Comparison of ENCODE assay signal across 8 cellular contexts in the genomic region with DNA sequence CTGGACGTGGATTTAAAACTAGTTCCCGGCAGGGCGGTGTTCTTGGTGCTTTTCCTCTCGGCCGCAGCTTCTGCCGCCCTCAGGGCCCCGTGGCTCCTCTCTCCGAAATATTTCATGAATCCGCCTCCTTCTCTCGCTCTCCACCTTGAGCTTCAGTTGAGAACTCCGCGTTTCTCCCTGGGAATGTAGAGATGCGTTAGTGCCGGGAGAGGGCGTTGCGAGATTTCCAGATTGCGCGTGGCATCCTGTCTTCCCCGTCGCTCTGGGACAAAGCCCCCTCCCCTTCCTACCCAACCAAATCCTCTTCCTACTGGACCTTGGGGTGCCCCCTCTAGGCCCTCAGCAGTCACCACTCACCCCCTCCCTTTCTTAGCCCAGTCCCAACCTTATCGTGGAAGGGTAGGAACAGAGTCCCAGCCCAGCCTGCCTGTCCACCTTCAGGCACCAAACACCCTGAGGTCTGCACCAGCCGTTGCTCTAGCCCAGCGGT. TPM values are rescaled to one million over a fixed set of nuclear protein-coding genes. Genes with fewer than 3 reads are reported as not detected.
DNase-seq lines count a peak whose midpoint lies in the region; ATAC-seq and TF ChIP-seq lines count a peak whose summit lies in the region.

No MANE protein-coding gene starts in this region.

- no peak for TF ChIP-seq POLR2A in gastroesophageal sphincter (IDR thresholded peaks at IDR 0.05)

- no peaks in the 10 kb centered on the region for H3K36me3 ChIP-seq in CD8-positive, alpha-beta T cell (ENCODE audit: insufficient read depth, low read length)
- H3K36me3 ChIP-seq in H7 (replicated peaks; ENCODE audit: control insufficient read depth, insufficient read depth, low read length) (no peaks in the 10 kb centered on the region), gastroesophageal sphincter (peaks cover 0 to 4% of the 10 kb centered on the region in 2 donors)

- H3K27ac ChIP-seq in CD8-positive, alpha-beta T cell (ENCODE audit: low read depth, low read length), result no peak overlapping the region
- H3K27ac ChIP-seq in gastroesophageal sphincter, result no peak overlapping the region

- peaks cover 23% of the 10 kb centered on the region for H3K4me1 ChIP-seq in CD8-positive, alpha-beta T cell (ENCODE audit: insufficient read depth, low read length)
- no peaks in the 10 kb centered on the region for H3K4me1 ChIP-seq in gastroesophageal sphincter

- no peak for DNase-seq in CD8-positive, alpha-beta T cell
- peak; percentile 67 for DNase-seq in H7
- DNase-seq in activated T-cell treated with anti-CD3 and anti-CD28 coated beads, Interleukin-2, amount 50 U/mL, for 4 hours, result no peak
- DNase-seq in kidney tubule cell (ENCODE audit: low spot score), result peak; percentile 48
- no peak for DNase-seq in A172 (ENCODE audit: low spot score)
- no peak for DNase-seq in hippocampal formation (lab: John Stamatoyannopoulos, UW)

- no peaks in the 10 kb centered on the region for H3K9me3 ChIP-seq in CD8-positive, alpha-beta T cell (ENCODE audit: low read length)
- peaks cover 0 to 13% (median 0%) of the 10 kb centered on the region in 3 donors for H3K9me3 ChIP-seq in gastroesophageal sphincter

- H3K27me3 ChIP-seq in CD8-positive, alpha-beta T cell (ENCODE audit: insufficient read depth, low read length), result no peaks in the 10 kb centered on the region
- H3K27me3 ChIP-seq in H7 (ENCODE audit: control insufficient read depth, insufficient read depth, low read length) (peaks cover 2% of the 10 kb centered on the region), gastroesophageal sphincter (peaks cover 93% of the 10 kb centered on the region)

- H3K27me3 Mint-ChIP-seq in CD8-positive, alpha-beta T cell (ENCODE audit: low read depth), result no peaks in the 10 kb centered on the region
- no peaks in the 10 kb centered on the region for H3K27me3 Mint-ChIP-seq in activated T-cell treated with anti-CD3 and anti-CD28 coated beads, Interleukin-2, amount 50 U/mL, for 4 hours (ENCODE audit: low read depth)

- POLR2A ChIA-PET in CD8-positive, alpha-beta T cell (lab: Charles Lee), result interaction anchor here (0.7 to 4.7 kb wide), 6 partner anchors 16 to 410 kb away, joined by 3 to 41 read pairs (median 6); a partner anchor contains a TSS

- CTCF ChIA-PET in CD8-positive, alpha-beta T cell (lab: Charles Lee), result interaction anchor here (0.7 to 12.4 kb wide), 38 partner anchors 9 to 346 kb away, joined by 3 to 401 read pairs (median 11); a partner anchor contains a TSS

- H3K4me3 ChIP-seq in CD8-positive, alpha-beta T cell (ENCODE audit: low read depth, low read length), result no peak overlapping the region
- H3K4me3 ChIP-seq in H7 (ENCODE audit: insufficient read depth, low read depth, low read length) (no peak overlapping the region), gastroesophageal sphincter (no peak overlapping the region)

- H3K9me3 Mint-ChIP-seq in CD8-positive, alpha-beta T cell, result no peaks in the 10 kb centered on the region
- H3K9me3 Mint-ChIP-seq in activated T-cell treated with anti-CD3 and anti-CD28 coated beads, Interleukin-2, amount 50 U/mL, for 4 hours, result peaks cover 2% of the 10 kb centered on the region

- no peak overlapping the region for H3K4me3 Mint-ChIP-seq in CD8-positive, alpha-beta T cell
- peak overlapping the region; percentile 46 for H3K4me3 Mint-ChIP-seq in activated T-cell treated with anti-CD3 and anti-CD28 coated beads, Interleukin-2, amount 50 U/mL, for 4 hours

- intact Hi-C loops in CD8-positive, alpha-beta T cell (cut with DNase I, micrococcal nuclease), result loop anchor here (1.0 to 10.0 kb wide), 5 partner anchors 29 to 477 kb away; a partner anchor contains a TSS

- H3K36me3 Mint-ChIP-seq in CD8-positive, alpha-beta T cell, result no peaks in the 10 kb centered on the region
- H3K36me3 Mint-ChIP-seq in activated T-cell treated with anti-CD3 and anti-CD28 coated beads, Interleukin-2, amount 50 U/mL, for 4 hours (ENCODE audit: insufficient read depth), result no peaks in the 10 kb centered on the region

- no peak for ATAC-seq in CD8-positive, alpha-beta T cell
- peak; percentile 25 to 37 for ATAC-seq in activated T-cell treated with anti-CD3 and anti-CD28 coated beads, Interleukin-2, amount 50 U/mL, for 4 hours
- ATAC-seq in GM18868 (IDR thresholded peaks at IDR 0.05; ENCODE audit: unreplicated experiment) (no peak), gastroesophageal sphincter (no peak)

- peaks cover 21% of the 10 kb centered on the region for H3K4me1 Mint-ChIP-seq in CD8-positive, alpha-beta T cell (ENCODE audit: low read depth)
- peaks cover 34% of the 10 kb centered on the region for H3K4me1 Mint-ChIP-seq in activated T-cell treated with anti-CD3 and anti-CD28 coated beads, Interleukin-2, amount 50 U/mL, for 4 hours (ENCODE audit: low read depth)

- WGBS in gastroesophageal sphincter (ENCODE audit: low coverage in 1 of 2), 2 donors, result 4 to 11% methylated on average over 19 to 23 of the region's 23 CpGs

- H3K27ac Mint-ChIP-seq in CD8-positive, alpha-beta T cell, result peak overlapping the region; percentile 52

- no peak for TF ChIP-seq EP300 in gastroesophageal sphincter (IDR thresholded peaks at IDR 0.05)

- peak; percentile 15 for TF ChIP-seq CTCF in CD8-positive, alpha-beta T cell (IDR thresholded peaks at IDR 0.05)
- TF ChIP-seq CTCF in gastroesophageal sphincter (IDR thresholded peaks at IDR 0.05), result peak in 1 of 4 experiments; percentile 32

RNA-seq across cellular contexts. Expression of a gene that starts 15.5 kb away (rescaled TPM):
- total RNA-seq in CD8-positive, alpha-beta T cell, result 100 to 1,000 TPM; 152 to 159 TPM
- total RNA-seq in H7 (2014; rRNA removed; shearing (Covaris generic)), result 9.4 and 9.6 TPM in 2 replicates
- 100 to 1,000 TPM; 388 to 432 (median 395) TPM for total RNA-seq in activated T-cell treated with anti-CD3 and anti-CD28 coated beads, Interleukin-2, amount 50 U/mL, for 4 hours
- total RNA-seq in A172 (2014; rRNA removed; shearing (Covaris generic)), result 51.7 and 60.2 TPM in 2 replicates
- 10 to 100 TPM in 1 of 4 donors, 1 to 10 TPM in 3; 2.0 to 11.3 (median 6.4) TPM for total RNA-seq in gastroesophageal sphincter

RNA-seq across cellular contexts. Expression of a gene that starts 22.7 kb away (rescaled TPM):
- total RNA-seq in CD8-positive, alpha-beta T cell, result 100 to 1,000 TPM; 129 to 143 TPM
- not detected in 2 replicates for total RNA-seq in H7 (2014; rRNA removed; shearing (Covaris generic))
- total RNA-seq in activated T-cell treated with anti-CD3 and anti-CD28 coated beads, Interleukin-2, amount 50 U/mL, for 4 hours, result 10 to 100 TPM in 1 of 3 donors, 1 to 10 TPM in 2; 9.0 to 10.9 (median 9.7) TPM
- total RNA-seq in A172 (2014; rRNA removed; shearing (Covaris generic)), result 0.26 and 0.43 TPM in 2 replicates
- 10 to 100 TPM in 2 of 4 donors, 1 to 10 TPM in 2; 4.2 to 21.3 (median 9.3) TPM for total RNA-seq in gastroesophageal sphincter

RNA-seq across cellular contexts. Expression of a gene that starts 47.3 kb away (rescaled TPM):
- 1 to 10 TPM; 2.6 to 3.1 TPM for total RNA-seq in CD8-positive, alpha-beta T cell
- total RNA-seq in H7 (2014; rRNA removed; shearing (Covaris generic)), result 0.21 TPM in 1 of 2 replicates, not detected in the other
- 1 to 10 TPM; 1.7 to 2.3 (median 1.9) TPM for total RNA-seq in activated T-cell treated with anti-CD3 and anti-CD28 coated beads, Interleukin-2, amount 50 U/mL, for 4 hours
- not detected in 2 replicates for total RNA-seq in A172 (2014; rRNA removed; shearing (Covaris generic))
- not detected for total RNA-seq in gastroesophageal sphincter

Comparison
In these comparisons a context has a peak if more than half of its experiments do, and no peak if none do; other contexts are left out.
1. ATAC-seq: peak in activated T-cell treated with anti-CD3 and anti-CD28 coated beads, Interleukin-2, amount 50 U/mL, for 4 hours (2 of 2); none in CD8-positive, alpha-beta T cell (single experiment), GM18868 (single experiment) and gastroesophageal sphincter (single experiment).
2. DNase-seq: peak in H7 (single experiment) and kidney tubule cell (single experiment); none in CD8-positive, alpha-beta T cell (0 of 7), activated T-cell treated with anti-CD3 and anti-CD28 coated beads, Interleukin-2, amount 50 U/mL, for 4 hours (single experiment), A172 (single experiment) and hippocampal formation (0 of 2).
3. RNA of a gene that starts 22.7 kb away (total RNA-seq): 129 to 143 TPM in CD8-positive, alpha-beta T cell; 4.2 to 21.3 TPM in gastroesophageal sphincter, 9.0 to 10.9 TPM in activated T-cell treated with anti-CD3 and anti-CD28 coated beads, Interleukin-2, amount 50 U/mL, for 4 hours, 0.26 to 0.43 TPM in A172 and not detected in H7; every median in the first group is over 4 times any median in the second.